ENCODE assay signal across 9 cellular contexts in the genomic region with DNA sequence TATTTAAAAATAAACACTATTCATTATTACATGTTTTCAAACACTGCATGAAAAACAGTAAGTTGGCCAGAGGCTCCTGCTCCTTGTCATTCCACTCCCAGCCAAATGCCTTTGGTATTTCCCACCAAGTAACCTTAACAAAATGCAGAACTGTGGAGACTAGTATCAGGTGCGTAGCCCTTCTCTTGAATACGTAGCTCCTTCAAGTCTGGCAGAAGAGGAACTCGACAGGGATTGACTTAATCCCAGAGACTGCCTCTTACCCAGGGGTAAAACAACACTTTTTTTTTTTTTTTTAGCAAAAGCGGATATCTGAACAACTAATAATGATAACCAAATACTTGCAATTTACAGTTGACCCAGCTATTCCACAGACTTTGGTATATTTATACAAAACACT. TPM values are rescaled to one million over a fixed set of nuclear protein-coding genes. Genes with fewer than 3 reads are reported as not detected.
A peak's percentile ranks its signal among the peaks of the same experiment; 100 is the strongest.
DNase-seq lines count a peak whose midpoint lies in the region; ATAC-seq and TF ChIP-seq lines count a peak whose summit lies in the region.
"Had no signal": no experiment of that assay in that cellular context is flagged by ENCODE, and none has a peak within 500 bp of the region (broad histone marks: within the 10 kb centered on the region; RNA-seq: fewer than 3 reads in every experiment).

No MANE protein-coding gene starts in this region.

- H3F3A ChIP-seq in GM23338 (replicated peaks; ENCODE audit: low read depth): no peaks in the 10 kb centered on the region

- intact Hi-C loops in gastrocnemius medialis (cut with DNase I; ENCODE audit: low total_unique reads): loop anchor here (2.0 to 5.0 kb wide), 2 partner anchors 61 to 94 kb away; partner anchors contain the start of genes RNF13 and WWTR1

- in situ Hi-C loops in gastrocnemius medialis (cut with MboI; ENCODE audit: low sequenced_read_pairs in 4 of 4): no loop called here

- no peaks in the 10 kb centered on the region for H3K9me3 Mint-ChIP-seq in GM23338

- H3K27ac ChIP-seq in GM23338 (ENCODE audit: low read depth): no peak overlapping the region
- no peak overlapping the region; the same call in 1 of the 2 replicates for H3K27ac ChIP-seq in SJCRH30
- peak overlapping the region; percentile 80 to 88 (median 84) for H3K27ac ChIP-seq in gastrocnemius medialis

- H3K27me3 Mint-ChIP-seq in GM23338 (ENCODE audit: insufficient read depth, low read depth, poor library complexity): no peaks in the 10 kb centered on the region

- H3K9me3 ChIP-seq in SJCRH30 (replicated peaks): no peaks in the 10 kb centered on the region
- H3K9me3 ChIP-seq in gastrocnemius medialis: no peaks in the 10 kb centered on the region

- no peak for TF ChIP-seq POLR2A in gastrocnemius medialis (IDR thresholded peaks at IDR 0.05)

- H3K79me2 ChIP-seq in GM23338 (replicated peaks; ENCODE audit: insufficient read depth): peaks cover 11% of the 10 kb centered on the region

- no peak overlapping the region for H3K27ac Mint-ChIP-seq in GM23338

- H3K4me1 ChIP-seq in GM23338 (ENCODE audit: insufficient read depth) (no peaks in the 10 kb centered on the region), SJCRH30 (peaks cover 9% of the 10 kb centered on the region), gastrocnemius medialis (peaks cover 7 to 9% of the 10 kb centered on the region in 2 donors)

- peak overlapping the region; percentile 98 for H3K4me3 Mint-ChIP-seq in GM23338

- no peaks in the 10 kb centered on the region for H3K9me2 ChIP-seq in GM23338 (ENCODE audit: insufficient read depth)

- peak overlapping the region; percentile 81 for H3K4me2 ChIP-seq in GM23338

- H3K27me3 ChIP-seq in GM23338 (ENCODE audit: insufficient read depth) (no peaks in the 10 kb centered on the region), SJCRH30 (no peaks in the 10 kb centered on the region), gastrocnemius medialis (no peaks in the 10 kb centered on the region)

- H2AFZ ChIP-seq in GM23338: peak overlapping the region; percentile 78; the same call in 1 of the 2 replicates

- DNase-seq in GM23338 (ENCODE audit: low spot score) (peak; percentile 18), SJCRH30 (no peak), fibroblast of the aortic adventitia (ENCODE audit: low read depth) (peak; percentile 9), gastrocnemius medialis (no peak), NCI-H524 treated with DMSO at 0.1 percent for 48 hours (lab: John Stamatoyannopoulos, UW) (no peak)
- DNase-seq: NCI-H1694 treated with DMSO at 0.1 percent for 48 hours had no signal

- H3K4me3 ChIP-seq in GM23338 (peak overlapping the region; percentile 85), SJCRH30 (peak overlapping the region; percentile 85), fibroblast of the aortic adventitia (ENCODE audit: low read depth, low read length) (peak overlapping the region; percentile 96), gastrocnemius medialis (peak overlapping the region; percentile 90 to 98 (median 92))

- no peaks in the 10 kb centered on the region for H4K20me1 ChIP-seq in GM23338 (replicated peaks; ENCODE audit: insufficient read depth)

- peaks cover 20% of the 10 kb centered on the region for H3K36me3 ChIP-seq in GM23338 (ENCODE audit: insufficient read depth)
- H3K36me3 ChIP-seq in SJCRH30: peaks cover 25% of the 10 kb centered on the region
- peaks cover 0 to 43% of the 10 kb centered on the region in 2 donors for H3K36me3 ChIP-seq in gastrocnemius medialis

- ATAC-seq in GM23338: no peak
- peak in 1 of 2 donors; percentile 34 for ATAC-seq in gastrocnemius medialis
- ATAC-seq in GM19452 (IDR thresholded peaks at IDR 0.05; ENCODE audit: unreplicated experiment): no peak
- no peak for ATAC-seq in HG02938 (IDR thresholded peaks at IDR 0.05; ENCODE audit: unreplicated experiment)
- no peak for ATAC-seq in HG03378 (IDR thresholded peaks at IDR 0.05; ENCODE audit: unreplicated experiment)

- TF ChIP-seq CTCF in GM23338 (conservative IDR thresholded peaks at IDR 0.05; ENCODE audit: low read depth in 2 of 2): no peak
- TF ChIP-seq CTCF in fibroblast of the aortic adventitia (IDR thresholded peaks at IDR 0.05; ENCODE audit: insufficient read depth, low read length): no peak
- no peak for TF ChIP-seq CTCF in gastrocnemius medialis (IDR thresholded peaks at IDR 0.05 in 4 of 5, conservative IDR thresholded peaks at IDR 0.05 in 1 of 5)

- H3K36me3 Mint-ChIP-seq in GM23338 (ENCODE audit: low read depth): peaks cover 37% of the 10 kb centered on the region

- H3K4me1 Mint-ChIP-seq in GM23338: peaks cover 11% of the 10 kb centered on the region; the same call in 2 of the 3 replicates

TF ChIP-seq in GM23338, 12 proteins besides CTCF, POLR2A, EP300 and RAD21:
- no peak for TF ChIP-seq ETS1 (IDR thresholded peaks at IDR 0.05)

RNA-seq across cellular contexts. Expression of gene COMMD2, which starts 0.7 kb away (rescaled TPM):
- 55.5 and 55.8 TPM in 2 replicates for total RNA-seq in GM23338 (2014; rRNA removed; shearing (Covaris generic))
- 54.9 and 61.1 TPM in 2 replicates for polyA plus RNA-seq in GM23338 (2016; fragmentation: Nextera tagmentation; extraction: Ambion mirVana)
- total RNA-seq in SJCRH30 (2014; rRNA removed; shearing (Covaris generic)): 50.6 and 58.1 TPM in 2 replicates
- total RNA-seq in fibroblast of the aortic adventitia (ENCODE audit: low replicate concordance): 20.3 and 42.7 TPM in 2 replicates
- 10 to 100 TPM in 1 of 4 donors, 1 to 10 TPM in 3; 7.9 to 10.0 (median 8.6) TPM for total RNA-seq in gastrocnemius medialis

RNA-seq across cellular contexts. Expression of gene ANKUB1, which starts 40.8 kb away (rescaled TPM):
- total RNA-seq in GM23338 (2014; rRNA removed; shearing (Covaris generic)): not detected in 2 replicates
- polyA plus RNA-seq in GM23338 (2016; fragmentation: Nextera tagmentation; extraction: Ambion mirVana): not detected in 2 replicates
- not detected in 2 replicates for total RNA-seq in SJCRH30 (2014; rRNA removed; shearing (Covaris generic))
- total RNA-seq in fibroblast of the aortic adventitia (ENCODE audit: low replicate concordance): not detected in 2 replicates
- not detected for total RNA-seq in gastrocnemius medialis

Comparison
In these comparisons a context has a peak if more than half of its experiments do, and no peak if none do; other contexts are left out.
1. DNase-seq: peak in GM23338 (single experiment) and fibroblast of the aortic adventitia (single experiment); none in SJCRH30 (0 of 2), gastrocnemius medialis (0 of 2) and NCI-H524 treated with DMSO at 0.1 percent for 48 hours (single experiment).
2. H3K27ac ChIP-seq: peak in gastrocnemius medialis (4 of 4); none in GM23338 (single experiment) and SJCRH30 (single experiment).
3. Peak in every context shown above with its lines, with median percentiles within 50 percentile points of each other: H3K4me3 ChIP-seq.